In genomic region chr20:25020345-25020744, GRCh38 we compare ENCODE assay signal across 14 cellular contexts.
"Had no signal": no experiment of that assay in that cellular context is flagged by ENCODE, and none has a peak within 500 bp of the region (broad histone marks: within the 10 kb centered on the region; RNA-seq: fewer than 3 reads in every experiment).

No MANE protein-coding gene starts in this region.

- ATAC-seq: activated naive CD8-positive, alpha-beta T cell treated with anti-CD3 and anti-CD28 coated beads, Interleukin-2, amount 50 U/mL, for 24 hours; activated T-cell treated with anti-CD3 and anti-CD28 coated beads, Interleukin-2, amount 50 U/mL, for 72 hours; esophagus mucosa; natural killer cell had no signal

- H3K9me3 Mint-ChIP-seq: activated CD4-positive, alpha-beta memory T cell treated with anti-CD3 and anti-CD28 coated beads for 36 hours; activated naive CD8-positive, alpha-beta T cell treated with anti-CD3 and anti-CD28 coated beads, Interleukin-2, amount 50 U/mL, for 24 hours; activated T-cell treated with anti-CD3 and anti-CD28 coated beads, Interleukin-2, amount 50 U/mL, for 72 hours; natural killer cell; type B pancreatic cell had no signal

- FAIRE-seq: astrocyte, endometrium had no signal

- H3K36me3 Mint-ChIP-seq: natural killer cell, type B pancreatic cell had no signal

- H3K27me3 Mint-ChIP-seq: activated CD4-positive, alpha-beta memory T cell treated with anti-CD3 and anti-CD28 coated beads for 36 hours; activated naive CD8-positive, alpha-beta T cell treated with anti-CD3 and anti-CD28 coated beads, Interleukin-2, amount 50 U/mL, for 24 hours; type B pancreatic cell had no signal

- DNase-seq: activated CD4-positive, alpha-beta memory T cell treated with anti-CD3 and anti-CD28 coated beads for 36 hours; activated CD4-positive, alpha-beta T cell treated with anti-CD3 and anti-CD28 coated beads for 1 hour; activated naive CD4-positive, alpha-beta T cell treated with Interleukin-2 at 50 U/mL for 16 hours; activated naive CD8-positive, alpha-beta T cell treated with anti-CD3 and anti-CD28 coated beads, Interleukin-2, amount 50 U/mL, for 24 hours; activated T-cell treated with anti-CD3 and anti-CD28 coated beads, Interleukin-2, amount 50 U/mL, for 72 hours; dermis blood vessel endothelial cell; mammary epithelial cell; natural killer cell; stimulated activated CD4-positive, alpha-beta T cell treated with anti-CD3 and anti-CD28 coated beads, Interleukin-4, amount 100 ng/mL, for 1 hour; T-helper 9 cell had no signal

- H3K4me3 Mint-ChIP-seq: activated CD4-positive, alpha-beta memory T cell treated with anti-CD3 and anti-CD28 coated beads for 36 hours; activated naive CD8-positive, alpha-beta T cell treated with anti-CD3 and anti-CD28 coated beads, Interleukin-2, amount 50 U/mL, for 24 hours; activated T-cell treated with anti-CD3 and anti-CD28 coated beads, Interleukin-2, amount 50 U/mL, for 72 hours; natural killer cell; type B pancreatic cell had no signal

- H3K4me1 Mint-ChIP-seq: activated naive CD8-positive, alpha-beta T cell treated with anti-CD3 and anti-CD28 coated beads, Interleukin-2, amount 50 U/mL, for 24 hours had no signal

- H3K27ac Mint-ChIP-seq: activated naive CD8-positive, alpha-beta T cell treated with anti-CD3 and anti-CD28 coated beads, Interleukin-2, amount 50 U/mL, for 24 hours; activated T-cell treated with anti-CD3 and anti-CD28 coated beads, Interleukin-2, amount 50 U/mL, for 72 hours; type B pancreatic cell had no signal
